In genomic region chr1:153631047-153632022, GRCh38 we compare ENCODE assay signal across 1 cellular context.
TF ChIP-seq lines count a peak whose summit lies in the region.

No MANE protein-coding gene starts in this region.

TF ChIP-seq in H1, 55 proteins besides CTCF, POLR2A, EP300 and RAD21:
- no peak for TF ChIP-seq KDM1A (IDR thresholded peaks at IDR 0.05; ENCODE audit: borderline replicate concordance, low read length)
- TF ChIP-seq KDM5A (IDR thresholded peaks at IDR 0.05; ENCODE audit: low read length), result no peak
- no peak for TF ChIP-seq CEBPB (IDR thresholded peaks at IDR 0.05; ENCODE audit: low read depth, low read length)
- no peak for TF ChIP-seq SRF (IDR thresholded peaks at IDR 0.05; ENCODE audit: low read depth, low read length)
- no peak for TF ChIP-seq SIN3A (conservative IDR thresholded peaks at IDR 0.05 in 1 of 2, IDR thresholded peaks at IDR 0.05 in 1 of 2; ENCODE audit: low read depth in 1 of 2, low read length in 2 of 2)
- no peak for TF ChIP-seq TEAD4 (IDR thresholded peaks at IDR 0.05; ENCODE audit: low read depth, low read length)
- no peak for TF ChIP-seq NANOG (IDR thresholded peaks at IDR 0.05; ENCODE audit: insufficient read depth, low read depth, low read length, poor library complexity, severe bottlenecking)
- TF ChIP-seq RNF2 (IDR thresholded peaks at IDR 0.05; ENCODE audit: borderline replicate concordance, low read depth, low read length, missing control alignments, poor library complexity, severe bottlenecking), result no peak
- TF ChIP-seq CTBP2 (IDR thresholded peaks at IDR 0.05; ENCODE audit: borderline replicate concordance, insufficient read depth, insufficient read length, low read length), result no peak
- TF ChIP-seq SIX5 (IDR thresholded peaks at IDR 0.05; ENCODE audit: low read depth, low read length), result no peak
